In genomic region chr18:36187138-36187825, GRCh38 we compare ENCODE assay signal across 8 cellular contexts. TPM values are rescaled to one million over a fixed set of nuclear protein-coding genes. Genes with fewer than 3 reads are reported as not detected.
A peak's percentile ranks its signal among the peaks of the same experiment; 100 is the strongest.
DNase-seq lines count a peak whose midpoint lies in the region; ATAC-seq, FAIRE-seq and TF ChIP-seq lines count a peak whose summit lies in the region.

A gene with protein sequence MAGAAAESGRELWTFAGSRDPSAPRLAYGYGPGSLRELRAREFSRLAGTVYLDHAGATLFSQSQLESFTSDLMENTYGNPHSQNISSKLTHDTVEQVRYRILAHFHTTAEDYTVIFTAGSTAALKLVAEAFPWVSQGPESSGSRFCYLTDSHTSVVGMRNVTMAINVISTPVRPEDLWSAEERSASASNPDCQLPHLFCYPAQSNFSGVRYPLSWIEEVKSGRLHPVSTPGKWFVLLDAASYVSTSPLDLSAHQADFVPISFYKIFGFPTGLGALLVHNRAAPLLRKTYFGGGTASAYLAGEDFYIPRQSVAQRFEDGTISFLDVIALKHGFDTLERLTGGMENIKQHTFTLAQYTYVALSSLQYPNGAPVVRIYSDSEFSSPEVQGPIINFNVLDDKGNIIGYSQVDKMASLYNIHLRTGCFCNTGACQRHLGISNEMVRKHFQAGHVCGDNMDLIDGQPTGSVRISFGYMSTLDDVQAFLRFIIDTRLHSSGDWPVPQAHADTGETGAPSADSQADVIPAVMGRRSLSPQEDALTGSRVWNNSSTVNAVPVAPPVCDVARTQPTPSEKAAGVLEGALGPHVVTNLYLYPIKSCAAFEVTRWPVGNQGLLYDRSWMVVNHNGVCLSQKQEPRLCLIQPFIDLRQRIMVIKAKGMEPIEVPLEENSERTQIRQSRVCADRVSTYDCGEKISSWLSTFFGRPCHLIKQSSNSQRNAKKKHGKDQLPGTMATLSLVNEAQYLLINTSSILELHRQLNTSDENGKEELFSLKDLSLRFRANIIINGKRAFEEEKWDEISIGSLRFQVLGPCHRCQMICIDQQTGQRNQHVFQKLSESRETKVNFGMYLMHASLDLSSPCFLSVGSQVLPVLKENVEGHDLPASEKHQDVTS (plus strand): TSS chr18:36187497. CDS start chr18:36187540, 43 bp downstream.

- no peak for FAIRE-seq in H1 (lab: Jason Lieb, UNC)

- WGBS in H1 (ENCODE audit: extremely low coverage in 1 of 2, insufficient coverage in 1 of 2, insufficient read length in 1 of 2, insufficient replicate concordance in 2 of 2, low coverage in 1 of 2, low lambda C conversion rate in 2 of 2, missing lambda C conversion rate in 1 of 2), 2 experiments, result 2% methylated on average over 52 of the region's 71 CpGs; no CpG with 5 or more reads in 1 of the 2 experiments

- H4K91ac ChIP-seq in H1 (replicated peaks; ENCODE audit: insufficient read length, low read length), result no peak within 1 kb of the TSS

- no peak within 1 kb of the TSS for H3K23ac ChIP-seq in H1 (ENCODE audit: insufficient read length)

- peaks cover 3% of the 10 kb centered on the region for H3K4me1 ChIP-seq in KMS-11 (ENCODE audit: low read depth, poor library complexity, severe bottlenecking)
- H3K4me1 ChIP-seq in H1 (replicated peaks in 1 of 4; ENCODE audit: control insufficient read depth in 3 of 4, insufficient read depth in 4 of 4, low read length in 3 of 4), result peaks cover 3 to 13% (median 8%) of the 10 kb centered on the region in 4 experiments

- H4K20me1 ChIP-seq in KMS-11 (ENCODE audit: insufficient read depth) (no peaks in the 10 kb centered on the region), H1 (replicated peaks in 1 of 2; ENCODE audit: control insufficient read depth in 1 of 2, insufficient read depth in 2 of 2, low read length in 2 of 2) (peaks cover 0 to 2% of the 10 kb centered on the region in 2 experiments)

- H2BK12ac ChIP-seq in H1 (ENCODE audit: low read depth, low read length), result peak within 1 kb of the TSS; percentile 93

- TF ChIP-seq RAD21 in H1 (IDR thresholded peaks at IDR 0.05 in 1 of 2, conservative IDR thresholded peaks at IDR 0.05 in 1 of 2; ENCODE audit: low read depth in 2 of 2, low read length in 2 of 2), result no peak

- peak within 1 kb of the TSS; percentile 89 for H2AFZ ChIP-seq in KMS-11 (ENCODE audit: low read depth)
- H2AFZ ChIP-seq in H1 (ENCODE audit: low read length), result peak within 1 kb of the TSS; percentile 93

- H2BK120ac ChIP-seq in H1 (replicated peaks; ENCODE audit: low read depth, low read length), result no peak within 1 kb of the TSS

- H4K5ac ChIP-seq in H1 (ENCODE audit: insufficient read length, low read depth, low read length), result no peak within 1 kb of the TSS

- H3K23me2 ChIP-seq in H1 (ENCODE audit: low read depth, low read length), result peaks cover 15% of the 10 kb centered on the region; the same call in 1 of the 2 replicates

- H3K9me3 Mint-ChIP-seq in activated CD4-positive, alpha-beta T cell treated with anti-CD3 and anti-CD28 coated beads, Interleukin-2, amount 10 ng/mL, durations not matched to agents 7 days and 5 days, result no peaks in the 10 kb centered on the region
- no peaks in the 10 kb centered on the region for H3K9me3 Mint-ChIP-seq in memory B cell

- peaks cover 33% of the 10 kb centered on the region for H3K27me3 Mint-ChIP-seq in activated CD4-positive, alpha-beta T cell treated with anti-CD3 and anti-CD28 coated beads, Interleukin-2, amount 10 ng/mL, durations not matched to agents 7 days and 5 days
- peaks cover 16% of the 10 kb centered on the region for H3K27me3 Mint-ChIP-seq in memory B cell

- H3K4me3 ChIP-seq in KMS-11 (IDR thresholded peaks at IDR 0.05; ENCODE audit: insufficient read depth, low read depth, low read length) (no peak within 1 kb of the TSS), H1 (ENCODE audit: extremely low read depth in 1 of 4, insufficient read depth in 2 of 4, low read depth in 3 of 4, low read length in 4 of 4) (peak within 1 kb of the TSS; percentile 54 to 79 (median 74))

- CTCF ChIA-PET in activated CD4-positive, alpha-beta T cell treated with anti-CD3 and anti-CD28 coated beads, Interleukin-2, amount 10 ng/mL, durations not matched to agents 7 days and 5 days (lab: Charles Lee), result interaction anchor here (0.7 kb wide), 1 partner anchor 30 kb away, joined by 3 read pairs; no protein-coding TSS in a partner anchor
- CTCF ChIA-PET in H1 (lab: Charles Lee; ENCODE audit: partially characterized antibody), result interaction anchor here (0.7 to 6.7 kb wide), 5 partner anchors 24 to 385 kb away, joined by 3 to 35 read pairs (median 3); no protein-coding TSS in a partner anchor

- DNase-seq in EH (ENCODE audit: low read depth) (peak; percentile 74), H1 (ENCODE audit: low read depth in 1 of 2, low spot score in 2 of 2) (peak in 1 of 2 experiments; percentile 94), memory B cell (ENCODE audit: low spot score in 2 of 2) (peak in 1 of 2 donors; percentile 53), NCI-H1048 (lab: John Stamatoyannopoulos, UW) (no peak)
- DNase-seq in activated CD4-positive, alpha-beta T cell treated with anti-CD3 and anti-CD28 coated beads, Interleukin-2, amount 10 ng/mL, durations not matched to agents 7 days and 5 days, result peak; percentile 39
- peak in 5 of 6 experiments; percentile 2 to 38 (median 25) for DNase-seq in stimulated activated naive CD4-positive, alpha-beta T cell (lab: John Stamatoyannopoulos, UW)

- no peak within 1 kb of the TSS for H3K27ac Mint-ChIP-seq in activated CD4-positive, alpha-beta T cell treated with anti-CD3 and anti-CD28 coated beads, Interleukin-2, amount 10 ng/mL, durations not matched to agents 7 days and 5 days
- H3K27ac Mint-ChIP-seq in memory B cell, result no peak within 1 kb of the TSS

- H3K4me2 ChIP-seq in KMS-11, result peak within 1 kb of the TSS; percentile 75
- H3K4me2 ChIP-seq in H1 (ENCODE audit: insufficient read depth in 1 of 2, low read depth in 2 of 2, low read length in 2 of 2), result peak within 1 kb of the TSS; percentile 75 to 91

- H3K9me3 ChIP-seq in H1 (ENCODE audit: insufficient read depth in 2 of 2, low read depth in 1 of 2, low read length in 1 of 2), result no peaks in the 10 kb centered on the region

- peak within 1 kb of the TSS; percentile 53 for H3K18ac ChIP-seq in H1 (ENCODE audit: extremely low read depth, low read length)

- peak within 1 kb of the TSS; percentile 30; the same call in 1 of the 2 replicates for H2BK5ac ChIP-seq in H1 (ENCODE audit: low read depth, low read length)

- TF ChIP-seq EP300 in H1 (IDR thresholded peaks at IDR 0.05; ENCODE audit: borderline replicate concordance in 1 of 2, low read depth in 2 of 2, low read length in 2 of 2), result no peak

- TF ChIP-seq CTCF in KMS-11 (conservative IDR thresholded peaks at IDR 0.05; ENCODE audit: low read depth, low read length), result no peak
- no peak for TF ChIP-seq CTCF in H1 (IDR thresholded peaks at IDR 0.05; ENCODE audit: control extremely low read depth in 1 of 3, insufficient read depth in 1 of 3, low read depth in 1 of 3, low read length in 3 of 3)

- peak within 1 kb of the TSS; percentile 18; the same call in 1 of the 2 replicates for H2BK15ac ChIP-seq in H1 (ENCODE audit: low read length)

- peak; percentile 60 for ATAC-seq in GM21825 (IDR thresholded peaks at IDR 0.05; ENCODE audit: unreplicated experiment)
- ATAC-seq in memory B cell (ENCODE audit: low read depth), result peak; percentile 54

- H3K27ac ChIP-seq in KMS-11, result no peak within 1 kb of the TSS
- no peak within 1 kb of the TSS for H3K27ac ChIP-seq in H1 (ENCODE audit: low read depth, low read length)

- peaks cover 3% of the 10 kb centered on the region; the same call in 1 of the 2 replicates for H3K79me1 ChIP-seq in H1 (ENCODE audit: low read depth, low read length)

- peak in 1 of 2 experiments; percentile 71; a peak in 2 of 3 replicates for TF ChIP-seq POLR2A in H1 (IDR thresholded peaks at IDR 0.05; ENCODE audit: control extremely low read depth in 1 of 2, low read depth in 2 of 2, low read length in 2 of 2)

- H3K36me3 ChIP-seq in KMS-11 (ENCODE audit: insufficient read depth), result no peaks in the 10 kb centered on the region
- H3K36me3 ChIP-seq in H1 (ENCODE audit: control insufficient read depth in 2 of 4, insufficient read depth in 4 of 4, low read length in 3 of 4), result no peaks in the 10 kb centered on the region

- H3K4ac ChIP-seq in H1 (replicated peaks; ENCODE audit: insufficient read length, low read depth, low read length), result no peak within 1 kb of the TSS

- no peak within 1 kb of the TSS for H3K56ac ChIP-seq in H1 (replicated peaks; ENCODE audit: insufficient read length, low read depth, low read length)

- H3K27me3 ChIP-seq in KMS-11 (ENCODE audit: insufficient read depth, low read depth), result no peaks in the 10 kb centered on the region; the same call in 1 of the 2 replicates
- peaks cover 0 to 39% (median 27%) of the 10 kb centered on the region in 4 experiments; a peak in 6 of 7 replicates for H3K27me3 ChIP-seq in H1 (replicated peaks in 1 of 4; ENCODE audit: control insufficient read depth in 3 of 4, extremely low read depth in 1 of 4, insufficient read depth in 3 of 4, low read length in 3 of 4)

- POLR2A ChIA-PET in activated CD4-positive, alpha-beta T cell treated with anti-CD3 and anti-CD28 coated beads, Interleukin-2, amount 10 ng/mL, durations not matched to agents 7 days and 5 days (lab: Charles Lee), result no interaction called here
- POLR2A ChIA-PET in H1 (lab: Charles Lee; ENCODE audit: partially characterized antibody), result interaction anchor here (0.7 to 6.6 kb wide), 12 partner anchors 12 to 170 kb away, joined by 3 to 56 read pairs (median 5); partner anchors contain the start of genes ELP2, FHOD3, RPRD1A and SLC39A6

- H3K9ac ChIP-seq in KMS-11 (peak within 1 kb of the TSS; percentile 44; the same call in 1 of the 2 replicates), H1 (replicated peaks in 1 of 4; ENCODE audit: extremely low read depth in 1 of 4, low read depth in 3 of 4, low read length in 3 of 4) (peak within 1 kb of the TSS; percentile 65 to 77 (median 69))

- H3K36me3 Mint-ChIP-seq in activated CD4-positive, alpha-beta T cell treated with anti-CD3 and anti-CD28 coated beads, Interleukin-2, amount 10 ng/mL, durations not matched to agents 7 days and 5 days (ENCODE audit: low read depth), result no peaks in the 10 kb centered on the region
- no peaks in the 10 kb centered on the region for H3K36me3 Mint-ChIP-seq in memory B cell

- H4K8ac ChIP-seq in H1 (ENCODE audit: extremely low read depth, insufficient read depth, low read length), result peak within 1 kb of the TSS; percentile 82; the same call in 1 of the 2 replicates

- H2AK5ac ChIP-seq in H1 (ENCODE audit: low read depth, low read length), result no peak within 1 kb of the TSS

- peak within 1 kb of the TSS; percentile 73 for H3K4me3 Mint-ChIP-seq in activated CD4-positive, alpha-beta T cell treated with anti-CD3 and anti-CD28 coated beads, Interleukin-2, amount 10 ng/mL, durations not matched to agents 7 days and 5 days
- H3K4me3 Mint-ChIP-seq in memory B cell, result peak within 1 kb of the TSS; percentile 84

- no peak within 1 kb of the TSS for H3K14ac ChIP-seq in H1 (ENCODE audit: insufficient read length)

- peaks cover 13% of the 10 kb centered on the region for H3K4me1 Mint-ChIP-seq in activated CD4-positive, alpha-beta T cell treated with anti-CD3 and anti-CD28 coated beads, Interleukin-2, amount 10 ng/mL, durations not matched to agents 7 days and 5 days
- peaks cover 20% of the 10 kb centered on the region for H3K4me1 Mint-ChIP-seq in memory B cell

- no peaks in the 10 kb centered on the region for H3K79me2 ChIP-seq in KMS-11 (ENCODE audit: insufficient read depth, low read depth)
- peaks cover 0 to 13% of the 10 kb centered on the region in 2 experiments; a peak in 1 of 4 replicates for H3K79me2 ChIP-seq in H1 (ENCODE audit: control insufficient read depth in 1 of 2, insufficient read depth in 2 of 2, low read length in 2 of 2)

- H2BK20ac ChIP-seq in H1 (ENCODE audit: low read length), result no peak within 1 kb of the TSS

RNA-seq across cellular contexts. Expression of the gene that starts here (rescaled TPM):
- under 1 TPM; 0.05 to 0.17 TPM for total RNA-seq in activated CD4-positive, alpha-beta T cell treated with anti-CD3 and anti-CD28 coated beads, Interleukin-2, amount 10 ng/mL, durations not matched to agents 7 days and 5 days
- 5.8 and 6.5 TPM in 2 replicates for total RNA-seq in H1 (2021; fragmentation: NEBNext Ultra II Directional; extraction: Animal tissue kit (Norgen Biotek cat#: 25700))
- 4.7 and 4.8 TPM in 2 replicates for polyA plus RNA-seq in H1 (2011; rRNA removed)
- 4.5 TPM for polyA plus RNA-seq in H1 (2011; cell fraction: cytosol; rRNA removed)
- polyA plus RNA-seq in H1 (2011; cell fraction: nucleus; rRNA removed), result 10.3 TPM
- polyA plus RNA-seq in H1 (2012, experiment 1 of 2), result 4.7 to 6.5 TPM (median 5.0 TPM) in 4 replicates
- polyA plus RNA-seq in H1 (2012, experiment 2 of 2), result 2.5 TPM
- polyA plus RNA-seq in H1 (2013, experiment 1 of 2), result 2.5 TPM
- polyA plus RNA-seq in H1 (2013, experiment 2 of 2), result 2.4 TPM
- 13.7 and 15.0 TPM in 2 replicates for polyA minus RNA-seq in H1 (2011; rRNA and poly(A)+ RNA removed)
- 5.4 TPM for polyA minus RNA-seq in H1 (2011; cell fraction: cytosol; rRNA and poly(A)+ RNA removed)
- polyA minus RNA-seq in H1 (2011; cell fraction: nucleus; rRNA and poly(A)+ RNA removed), result 9.7 TPM

Comparison
In these comparisons a context has a peak if more than half of its experiments do, and no peak if none do; other contexts are left out.
1. Peak in DNase-seq in activated CD4-positive, alpha-beta T cell treated with anti-CD3 and anti-CD28 coated beads, Interleukin-2, amount 10 ng/mL, durations not matched to agents 7 days and 5 days; RNA of the gene not detected or under 1 TPM.